ENCODE assay signal across 9 cellular contexts in genomic region chr13:20230913-20231838, GRCh38. TPM values are rescaled to one million over a fixed set of nuclear protein-coding genes. Genes with fewer than 3 reads are reported as not detected.
DNase-seq lines count a peak whose midpoint lies in the region; ATAC-seq and TF ChIP-seq lines count a peak whose summit lies in the region.
"Had no signal": no experiment of that assay in that cellular context is flagged by ENCODE, and none has a peak within 500 bp of the region (broad histone marks: within the 10 kb centered on the region; RNA-seq: fewer than 3 reads in every experiment).

No MANE protein-coding gene starts in this region.

- H3K27ac ChIP-seq in urinary bladder (ENCODE audit: low read depth) (no peak overlapping the region), foreskin keratinocyte (no peak overlapping the region)
- H3K27ac ChIP-seq: C4-2B had no signal

- no peak for ATAC-seq in naive B cell (ENCODE audit: low read depth in 2 of 2)
- ATAC-seq in foreskin keratinocyte: no peak
- ATAC-seq in HG03045 (IDR thresholded peaks at IDR 0.05; ENCODE audit: unreplicated experiment): no peak

- no peaks in the 10 kb centered on the region for H3K36me3 ChIP-seq in urinary bladder (ENCODE audit: insufficient read depth)

- peak overlapping the region; percentile 29 to 84 (median 74) for H3K4me3 Mint-ChIP-seq in naive B cell

- H3K4me1 ChIP-seq in urinary bladder (ENCODE audit: insufficient read depth) (no peaks in the 10 kb centered on the region), foreskin keratinocyte (no peaks in the 10 kb centered on the region)

- peaks cover 0 to 14% (median 8%) of the 10 kb centered on the region in 3 donors for H3K4me1 Mint-ChIP-seq in naive B cell

- no peak for TF ChIP-seq CTCF in foreskin keratinocyte (conservative IDR thresholded peaks at IDR 0.05)

- WGBS in urinary bladder: 16% methylated on average over 30 of the region's 30 CpGs

- no peaks in the 10 kb centered on the region for H3K9me3 Mint-ChIP-seq in naive B cell

- H3K4me3 ChIP-seq in urinary bladder (ENCODE audit: low read depth, low read length): peak overlapping the region; percentile 31

- peak overlapping the region in 2 of 6 donors; percentile 15 to 85 for H3K27ac Mint-ChIP-seq in naive B cell

- no peaks in the 10 kb centered on the region for H3K36me3 Mint-ChIP-seq in naive B cell

- peaks cover 3% of the 10 kb centered on the region for H3K27me3 ChIP-seq in foreskin keratinocyte

- peaks cover 44 to 58% (median 47%) of the 10 kb centered on the region in 3 donors for H3K27me3 Mint-ChIP-seq in naive B cell

- DNase-seq in stimulated activated CD4-positive, alpha-beta T cell treated with anti-CD3 and anti-CD28 coated beads, Interleukin-12 subunit alpha, Interleukin-12 subunit beta, amount 100 ng/mL, for 4 hours: peak; percentile 9
- DNase-seq in stimulated activated CD4-positive, alpha-beta T cell treated with anti-CD3 and anti-CD28 coated beads, Interleukin-1b, Interleukin-23, amount 100 ng/mL, for 48 hours: no peak
- DNase-seq in cerebellar cortex (ENCODE audit: low spot score) (peak; percentile 9), naive B cell (no peak), foreskin keratinocyte (no peak), epidermal melanocyte (ENCODE audit: insufficient read length, low spot score) (no peak)

RNA-seq across cellular contexts. Expression of gene GJB6, which starts 0.9 kb away (rescaled TPM):
- polyA plus RNA-seq in naive B cell (ENCODE audit: low read depth in 6 of 6) (1 to 10 TPM in 2 of 6 donors, not detected in 4; 2.0 to 3.4 TPM), urinary bladder (2.8 TPM), foreskin keratinocyte (6.2 and 12.4 TPM in 2 replicates)
- total RNA-seq in urinary bladder (5.9 TPM), foreskin keratinocyte (8.7 and 19.0 TPM in 2 replicates)

RNA-seq across cellular contexts. Expression of gene GJB2, which starts 38.4 kb away (rescaled TPM):
- polyA plus RNA-seq in naive B cell (ENCODE audit: low read depth in 6 of 6): not detected
- total RNA-seq in urinary bladder: 2.5 TPM
- 3.9 TPM for polyA plus RNA-seq in urinary bladder
- total RNA-seq in foreskin keratinocyte: 229 and 393 TPM in 2 replicates
- 203 and 308 TPM in 2 replicates for polyA plus RNA-seq in foreskin keratinocyte

Comparison
In these comparisons a context has a peak if more than half of its experiments do, and no peak if none do; other contexts are left out.
1. DNase-seq: peak in stimulated activated CD4-positive, alpha-beta T cell treated with anti-CD3 and anti-CD28 coated beads, Interleukin-12 subunit alpha, Interleukin-12 subunit beta, amount 100 ng/mL, for 4 hours (single experiment) and cerebellar cortex (single experiment); none in stimulated activated CD4-positive, alpha-beta T cell treated with anti-CD3 and anti-CD28 coated beads, Interleukin-1b, Interleukin-23, amount 100 ng/mL, for 48 hours (single experiment), naive B cell (single experiment), foreskin keratinocyte (0 of 2) and epidermal melanocyte (single experiment).
2. RNA of gene GJB2, which starts 38.4 kb away (polyA plus RNA-seq): 203 to 308 TPM in foreskin keratinocyte; 3.9 TPM in urinary bladder (single experiment) and not detected in naive B cell; every median in the first group is over 10 times any median in the second.